11 cellular contexts compared by ENCODE assay signal in genomic region chr2:240569998-240570530, GRCh38. TPM values are rescaled to one million over a fixed set of nuclear protein-coding genes. Genes with fewer than 3 reads are reported as not detected.
DNase-seq lines count a peak whose midpoint lies in the region; ATAC-seq, FAIRE-seq and TF ChIP-seq lines count a peak whose summit lies in the region.
"Had no signal": no experiment of that assay in that cellular context is flagged by ENCODE, and none has a peak within 500 bp of the region (broad histone marks: within the 10 kb centered on the region; RNA-seq: fewer than 3 reads in every experiment).

No MANE protein-coding gene starts in this region.

- ATAC-seq in Right ventricle myocardium inferior (no peak), mucosa of descending colon (no peak), HG03159 (IDR thresholded peaks at IDR 0.05; ENCODE audit: unreplicated experiment) (no peak)
- no peak for ATAC-seq in activated naive CD8-positive, alpha-beta T cell treated with anti-CD3 and anti-CD28 coated beads, Interleukin-2, amount 50 U/mL, for 24 hours
- ATAC-seq: left lung had no signal

- H3K9me3 ChIP-seq in right atrium auricular region (no peaks in the 10 kb centered on the region), mucosa of descending colon (no peaks in the 10 kb centered on the region)
- H3K9me3 ChIP-seq: left lung had no signal

- H3K27ac ChIP-seq in right atrium auricular region = no peak overlapping the region

- peaks cover 2% of the 10 kb centered on the region for H3K36me3 Mint-ChIP-seq in activated naive CD8-positive, alpha-beta T cell treated with anti-CD3 and anti-CD28 coated beads, Interleukin-2, amount 50 U/mL, for 24 hours (ENCODE audit: low read depth)

- TF ChIP-seq CTCF in right atrium auricular region (IDR thresholded peaks at IDR 0.05) = no peak
- no peak for TF ChIP-seq CTCF in mucosa of descending colon (IDR thresholded peaks at IDR 0.05)

- no peak overlapping the region for H3K27ac Mint-ChIP-seq in activated naive CD8-positive, alpha-beta T cell treated with anti-CD3 and anti-CD28 coated beads, Interleukin-2, amount 50 U/mL, for 24 hours

- no peaks in the 10 kb centered on the region for H3K9me3 Mint-ChIP-seq in activated naive CD8-positive, alpha-beta T cell treated with anti-CD3 and anti-CD28 coated beads, Interleukin-2, amount 50 U/mL, for 24 hours

- H3K36me3 ChIP-seq in right atrium auricular region = peaks cover 15% of the 10 kb centered on the region
- peaks cover 3% of the 10 kb centered on the region for H3K36me3 ChIP-seq in mucosa of descending colon (ENCODE audit: low read depth)

- peak overlapping the region in 1 of 2 donors; percentile 77 for H3K4me3 ChIP-seq in right atrium auricular region
- no peak overlapping the region for H3K4me3 ChIP-seq in mucosa of descending colon

- intact Hi-C loops in Right ventricle myocardium inferior (cut with DNase I) = no loop called here
- intact Hi-C loops in mucosa of descending colon (cut with DNase I, micrococcal nuclease) = no loop called here

- H3K27me3 ChIP-seq in right atrium auricular region = no peaks in the 10 kb centered on the region
- H3K27me3 ChIP-seq: left lung had no signal

- DNase-seq in Right ventricle myocardium inferior (ENCODE audit: missing footprints) (peak; percentile 50), right atrium auricular region (ENCODE audit: low spot score) (no peak), mucosa of descending colon (peak in 2 of 3 donors; percentile 53 to 54), DMS 273 (lab: John Stamatoyannopoulos, UW; ENCODE audit: unreplicated experiment) (no peak), mucosa of gallbladder (ENCODE audit: low spot score) (no peak), RCC 7860 (ENCODE audit: low spot score) (no peak)
- no peak for DNase-seq in activated naive CD8-positive, alpha-beta T cell treated with anti-CD3 and anti-CD28 coated beads, Interleukin-2, amount 50 U/mL, for 24 hours
- DNase-seq: activated CD4-positive, alpha-beta T cell treated with anti-CD3 and anti-CD28 coated beads for 1 hour; NCI-H1694 treated with DMSO at 0.1 percent for 48 hours had no signal

- H3K4me1 ChIP-seq in right atrium auricular region = peaks cover 0 to 50% of the 10 kb centered on the region in 2 donors
- H3K4me1 ChIP-seq in mucosa of descending colon (ENCODE audit: low read depth) = peaks cover 46% of the 10 kb centered on the region

- no peaks in the 10 kb centered on the region for H3K27me3 Mint-ChIP-seq in activated naive CD8-positive, alpha-beta T cell treated with anti-CD3 and anti-CD28 coated beads, Interleukin-2, amount 50 U/mL, for 24 hours

- peak overlapping the region; percentile 78 for H3K4me3 Mint-ChIP-seq in activated naive CD8-positive, alpha-beta T cell treated with anti-CD3 and anti-CD28 coated beads, Interleukin-2, amount 50 U/mL, for 24 hours

- peaks cover 40% of the 10 kb centered on the region for H3K4me1 Mint-ChIP-seq in activated naive CD8-positive, alpha-beta T cell treated with anti-CD3 and anti-CD28 coated beads, Interleukin-2, amount 50 U/mL, for 24 hours

- no peak for FAIRE-seq in RCC 7860 (lab: Jason Lieb, UNC)

RNA-seq across cellular contexts. Expression of gene RNPEPL1, which starts 1.8 kb away (rescaled TPM):
- total RNA-seq in Right ventricle myocardium inferior (98.4 TPM), right atrium auricular region (10 to 100 TPM; 62.0 to 76.3 TPM), mucosa of descending colon (100 to 1,000 TPM in 1 of 3 donors, 10 to 100 TPM in 2; 76.4 to 119 (median 76.9) TPM), mucosa of gallbladder (91.8 TPM)

RNA-seq across cellular contexts. Expression of gene DUSP28, which starts 9.9 kb away (rescaled TPM):
- total RNA-seq in Right ventricle myocardium inferior = 14.4 TPM
- 10 to 100 TPM; 12.0 to 17.5 TPM for total RNA-seq in right atrium auricular region
- total RNA-seq in mucosa of descending colon = 1 to 10 TPM; 3.5 to 5.3 (median 4.3) TPM
- total RNA-seq in mucosa of gallbladder = 4.0 TPM

RNA-seq across cellular contexts. Expression of gene ANKMY1, which starts 12.3 kb away (rescaled TPM):
- 5.9 TPM for total RNA-seq in Right ventricle myocardium inferior
- total RNA-seq in right atrium auricular region = 1 to 10 TPM; 3.7 to 7.9 TPM
- 10 to 100 TPM; 23.0 to 32.7 (median 23.5) TPM for total RNA-seq in mucosa of descending colon
- 25.6 TPM for total RNA-seq in mucosa of gallbladder

RNA-seq across cellular contexts. Expression of gene CAPN10, which starts 16.5 kb away (rescaled TPM):
- 51.8 TPM for total RNA-seq in Right ventricle myocardium inferior
- total RNA-seq in right atrium auricular region = 10 to 100 TPM; 14.1 to 14.6 TPM
- 10 to 100 TPM; 34.0 to 55.5 (median 40.4) TPM for total RNA-seq in mucosa of descending colon
- 56.1 TPM for total RNA-seq in mucosa of gallbladder

RNA-seq across cellular contexts. Expression of gene GPR35, which starts 55.2 kb away (rescaled TPM):
- 2.2 TPM for total RNA-seq in Right ventricle myocardium inferior
- under 1 TPM; 0.56 to 0.86 TPM for total RNA-seq in right atrium auricular region
- 100 to 1,000 TPM in 1 of 3 donors, 10 to 100 TPM in 2; 47.1 to 132 (median 76.8) TPM for total RNA-seq in mucosa of descending colon
- 71.2 TPM for total RNA-seq in mucosa of gallbladder

Comparison
In these comparisons a context has a peak if more than half of its experiments do, and no peak if none do; other contexts are left out.
1. DNase-seq: peak in Right ventricle myocardium inferior (single experiment) and mucosa of descending colon (2 of 3); none in right atrium auricular region (single experiment), activated naive CD8-positive, alpha-beta T cell treated with anti-CD3 and anti-CD28 coated beads, Interleukin-2, amount 50 U/mL, for 24 hours (single experiment), DMS 273 (single experiment), mucosa of gallbladder (single experiment) and RCC 7860 (single experiment).